In genomic region chr19:40888191-40888590, GRCh38 we compare ENCODE assay signal across 39 cellular contexts. TPM values are rescaled to one million over a fixed set of nuclear protein-coding genes. Genes with fewer than 3 reads are reported as not detected.
"Had no signal": no experiment of that assay in that cellular context is flagged by ENCODE, and none has a peak within 500 bp of the region (broad histone marks: within the 10 kb centered on the region; RNA-seq: fewer than 3 reads in every experiment).

No MANE protein-coding gene starts in this region.

- H3K4me1 ChIP-seq: ascending aorta had no signal

- H3K27ac ChIP-seq: ascending aorta, cardiac muscle cell, VCaP had no signal

- H3K27ac Mint-ChIP-seq: activated B cell treated with CpG ODN at 0.5 μM for 24 hours; activated CD4-positive, alpha-beta memory T cell treated with anti-CD3 and anti-CD28 coated beads for 36 hours; activated CD4-positive, alpha-beta T cell treated with anti-CD3 and anti-CD28 coated beads, Interleukin-2, amount 10 ng/mL, durations not matched to agents 24 days and 14 days; activated CD8-positive, alpha-beta T cell treated with anti-CD3 and anti-CD28 coated beads for 36 hours; activated naive CD4-positive, alpha-beta T cell treated with anti-CD3 and anti-CD28 coated beads, Interleukin-2, amount 10 ng/mL, durations not matched to agents 7 days and 5 days; activated naive CD8-positive, alpha-beta T cell; activated naive CD8-positive, alpha-beta T cell treated with anti-CD3 and anti-CD28 coated beads, Interleukin-2, amount 10 ng/mL, durations not matched to agents 7 days and 5 days; activated naive CD8-positive, alpha-beta T cell treated with anti-CD3 and anti-CD28 coated beads, Interleukin-2, amount 50 U/mL, for 24 hours; activated T-helper 2 cell treated with anti-CD3 and anti-CD28 coated beads, Interferon-gamma antibody, Interleukin-2, Interleukin-4, amounts not matched to agents 10 μg/mL and 5 μg/mL and 100 μg/mL, durations not matched to agents 14 hours and 24 hours and 36 hours; brain; T-helper 17 cell had no signal

- DNase-seq: activated B cell treated with CpG ODN at 0.5 μM for 24 hours; activated CD4-positive, alpha-beta memory T cell treated with anti-CD3 and anti-CD28 coated beads for 36 hours; activated CD4-positive, alpha-beta T cell treated with anti-CD3 and anti-CD28 coated beads for 4 hours; activated CD4-positive, alpha-beta T cell treated with anti-CD3 and anti-CD28 coated beads, Interleukin-2, amount 10 ng/mL, durations not matched to agents 24 days and 14 days; activated CD4-positive, alpha-beta T cell treated with anti-CD3 and anti-CD28 coated beads, Interleukin-2, amount 50 U/mL, for 1 hour; activated CD4-positive, alpha-beta T cell treated with anti-CD3 and anti-CD28 coated beads, Interleukin-2, amount 50 U/mL, for 4 hours; activated CD4-positive, CD25-positive, alpha-beta regulatory T cell treated with anti-CD3 and anti-CD28 coated beads, Interleukin-2, amount 50 U/mL, for 72 hours; activated CD8-positive, alpha-beta memory T cell treated with anti-CD3 and anti-CD28 coated beads, Interleukin-2, amount 50 U/mL, for 4 hours; activated CD8-positive, alpha-beta T cell treated with anti-CD3 and anti-CD28 coated beads for 36 hours; activated effector memory CD4-positive, alpha-beta T cell treated with Interleukin-2 at 50 U/mL for 16 hours; activated gamma-delta T cell; activated naive CD4-positive, alpha-beta T cell treated with anti-CD3 and anti-CD28 coated beads, Interleukin-2, amount 10 ng/mL, durations not matched to agents 7 days and 5 days; activated naive CD4-positive, alpha-beta T cell treated with Interleukin-2 at 50 U/mL for 16 hours; activated naive CD8-positive, alpha-beta T cell treated with anti-CD3 and anti-CD28 coated beads, Interleukin-2, amount 10 ng/mL, durations not matched to agents 7 days and 5 days; activated naive CD8-positive, alpha-beta T cell treated with anti-CD3 and anti-CD28 coated beads, Interleukin-2, amount 50 U/mL, for 24 hours; activated T-cell treated with anti-CD3 and anti-CD28 coated beads for 4 hours; activated T-cell treated with anti-CD3 and anti-CD28 coated beads, Interleukin-2, amount 50 U/mL, for 1 hour; activated T-cell treated with anti-CD3 and anti-CD28 coated beads, Interleukin-2, amount 50 U/mL, for 48 hours; amygdala; anterior cingulate cortex; caudate nucleus; cerebellar nuclear complex; T-helper 17 cell; T1000 had no signal

- H3K9me3 Mint-ChIP-seq: activated B cell treated with CpG ODN at 0.5 μM for 24 hours; activated CD4-positive, alpha-beta memory T cell treated with anti-CD3 and anti-CD28 coated beads for 36 hours; activated CD4-positive, alpha-beta T cell treated with anti-CD3 and anti-CD28 coated beads, Interleukin-2, amount 10 ng/mL, durations not matched to agents 24 days and 14 days; activated CD8-positive, alpha-beta T cell treated with anti-CD3 and anti-CD28 coated beads for 36 hours; activated naive CD4-positive, alpha-beta T cell treated with anti-CD3 and anti-CD28 coated beads, Interleukin-2, amount 10 ng/mL, durations not matched to agents 7 days and 5 days; activated naive CD4-positive, alpha-beta T cell treated with anti-CD3 and anti-CD28 coated beads, Interleukin-2, amount 50 U/mL, for 24 hours; activated naive CD8-positive, alpha-beta T cell treated with anti-CD3 and anti-CD28 coated beads, Interleukin-2, amount 50 U/mL, for 24 hours; activated T-helper 2 cell treated with anti-CD3 and anti-CD28 coated beads, Interferon-gamma antibody, Interleukin-2, Interleukin-4, amounts not matched to agents 10 μg/mL and 5 μg/mL and 100 μg/mL, durations not matched to agents 14 hours and 24 hours and 36 hours; central memory CD8-positive, alpha-beta T cell had no signal

- H3K4me3 ChIP-seq: ascending aorta, cardiac muscle cell had no signal

- ATAC-seq: activated CD8-positive, alpha-beta T cell treated with anti-CD3 and anti-CD28 coated beads for 36 hours; activated naive CD8-positive, alpha-beta T cell treated with anti-CD3 and anti-CD28 coated beads, Interleukin-2, amount 50 U/mL, for 24 hours; T-helper 17 cell had no signal

- H3K4me1 Mint-ChIP-seq: activated B cell treated with CpG ODN at 0.5 μM for 24 hours; activated CD4-positive, alpha-beta T cell treated with anti-CD3 and anti-CD28 coated beads, Interleukin-2, amount 10 ng/mL, durations not matched to agents 24 days and 14 days; activated naive CD4-positive, alpha-beta T cell treated with anti-CD3 and anti-CD28 coated beads, Interleukin-2, amount 10 ng/mL, durations not matched to agents 7 days and 5 days; activated naive CD4-positive, alpha-beta T cell treated with anti-CD3 and anti-CD28 coated beads, Interleukin-2, amount 50 U/mL, for 24 hours; activated naive CD8-positive, alpha-beta T cell treated with anti-CD3 and anti-CD28 coated beads, Interleukin-2, amount 50 U/mL, for 24 hours; brain; central memory CD8-positive, alpha-beta T cell; T-helper 17 cell had no signal

- H3K9me3 ChIP-seq: ascending aorta had no signal

- H3K27me3 Mint-ChIP-seq: activated naive CD8-positive, alpha-beta T cell had no signal

- H3K36me3 Mint-ChIP-seq: activated CD4-positive, alpha-beta memory T cell treated with anti-CD3 and anti-CD28 coated beads for 36 hours; activated naive CD4-positive, alpha-beta T cell treated with anti-CD3 and anti-CD28 coated beads, Interleukin-2, amount 10 ng/mL, durations not matched to agents 7 days and 5 days; activated naive CD8-positive, alpha-beta T cell; activated naive CD8-positive, alpha-beta T cell treated with anti-CD3 and anti-CD28 coated beads, Interleukin-2, amount 10 ng/mL, durations not matched to agents 7 days and 5 days; brain had no signal

- H3K36me3 ChIP-seq: ascending aorta, cardiac muscle cell had no signal

- FAIRE-seq: bronchial epithelial cell, TTC549 had no signal

- H3K27me3 ChIP-seq: ascending aorta, cardiac muscle cell had no signal

- H3K4me3 Mint-ChIP-seq: activated B cell treated with CpG ODN at 0.5 μM for 24 hours; activated CD4-positive, alpha-beta memory T cell treated with anti-CD3 and anti-CD28 coated beads for 36 hours; activated CD4-positive, alpha-beta T cell treated with anti-CD3 and anti-CD28 coated beads, Interleukin-2, amount 10 ng/mL, durations not matched to agents 24 days and 14 days; activated CD8-positive, alpha-beta T cell treated with anti-CD3 and anti-CD28 coated beads for 36 hours; activated naive CD4-positive, alpha-beta T cell treated with anti-CD3 and anti-CD28 coated beads, Interleukin-2, amount 10 ng/mL, durations not matched to agents 7 days and 5 days; activated naive CD4-positive, alpha-beta T cell treated with anti-CD3 and anti-CD28 coated beads, Interleukin-2, amount 50 U/mL, for 24 hours; activated naive CD8-positive, alpha-beta T cell; activated naive CD8-positive, alpha-beta T cell treated with anti-CD3 and anti-CD28 coated beads, Interleukin-2, amount 10 ng/mL, durations not matched to agents 7 days and 5 days; activated naive CD8-positive, alpha-beta T cell treated with anti-CD3 and anti-CD28 coated beads, Interleukin-2, amount 50 U/mL, for 24 hours; brain; central memory CD8-positive, alpha-beta T cell; T-helper 17 cell had no signal

RNA-seq across cellular contexts. Expression of gene CYP2A7, which starts 6.2 kb away (rescaled TPM):
- total RNA-seq: activated B cell treated with CpG ODN at 0.5 μM for 24 hours; activated CD4-positive, alpha-beta memory T cell treated with anti-CD3 and anti-CD28 coated beads for 36 hours; activated CD4-positive, alpha-beta T cell treated with anti-CD3 and anti-CD28 coated beads, Interleukin-2, amount 10 ng/mL, durations not matched to agents 24 days and 14 days; activated CD8-positive, alpha-beta memory T cell treated with anti-CD3 and anti-CD28 coated beads for 36 hours; activated CD8-positive, alpha-beta T cell treated with anti-CD3 and anti-CD28 coated beads for 36 hours; activated naive CD8-positive, alpha-beta T cell treated with anti-CD3 and anti-CD28 coated beads, Interleukin-2, amount 10 ng/mL, durations not matched to agents 7 days and 5 days; activated T-helper 2 cell treated with anti-CD3 and anti-CD28 coated beads, Interferon-gamma antibody, Interleukin-2, Interleukin-4, amounts not matched to agents 10 μg/mL and 5 μg/mL and 100 μg/mL, durations not matched to agents 14 hours and 24 hours and 36 hours; ascending aorta; bronchial epithelial cell; cardiac muscle cell; chondrocyte; T-helper 1 cell treated with Interleukin-12 subunit alpha and Interleukin-12 subunit beta and Interleukin-4 antibody, amounts not matched to agents 30 ng/mL and 1 ng/mL, for 36 hours; T-helper 17 cell; T-helper 2 cell treated with Interferon-gamma antibody and Interleukin-4, amounts not matched to agents 100 ng/mL and 5 ng/mL, for 36 hours had no signal
- polyA plus RNA-seq: adipose tissue, cardiac muscle cell had no signal

RNA-seq across cellular contexts. Expression of gene CYP2A6, which starts 37.9 kb away (rescaled TPM):
- total RNA-seq: activated B cell treated with CpG ODN at 0.5 μM for 24 hours; activated CD4-positive, alpha-beta memory T cell treated with anti-CD3 and anti-CD28 coated beads for 36 hours; activated CD4-positive, alpha-beta T cell treated with anti-CD3 and anti-CD28 coated beads, Interleukin-2, amount 10 ng/mL, durations not matched to agents 24 days and 14 days; activated CD8-positive, alpha-beta memory T cell treated with anti-CD3 and anti-CD28 coated beads for 36 hours; activated T-helper 2 cell treated with anti-CD3 and anti-CD28 coated beads, Interferon-gamma antibody, Interleukin-2, Interleukin-4, amounts not matched to agents 10 μg/mL and 5 μg/mL and 100 μg/mL, durations not matched to agents 14 hours and 24 hours and 36 hours; ascending aorta; bronchial epithelial cell; chondrocyte; T-helper 1 cell treated with Interleukin-12 subunit alpha and Interleukin-12 subunit beta and Interleukin-4 antibody, amounts not matched to agents 30 ng/mL and 1 ng/mL, for 36 hours; T-helper 17 cell; T-helper 2 cell treated with Interferon-gamma antibody and Interleukin-4, amounts not matched to agents 100 ng/mL and 5 ng/mL, for 36 hours had no signal
- polyA plus RNA-seq: cardiac muscle cell had no signal
